27 cellular contexts compared by ENCODE assay signal in genomic region chr18:56723706-56724105, GRCh38.
"Had no signal": no experiment of that assay in that cellular context is flagged by ENCODE, and none has a peak within 500 bp of the region (broad histone marks: within the 10 kb centered on the region; RNA-seq: fewer than 3 reads in every experiment).

No MANE protein-coding gene starts in this region.

- H3K4me3 Mint-ChIP-seq: immature natural killer cell, mesothelial cell of epicardium, naive B cell had no signal

- FAIRE-seq: colon, endometrium had no signal

- H3K27me3 Mint-ChIP-seq: naive B cell had no signal

- H3K4me1 Mint-ChIP-seq: immature natural killer cell, mesothelial cell of epicardium had no signal

- DNase-seq: dermis blood vessel endothelial cell; dorsolateral prefrontal cortex; effector CD4-positive, alpha-beta T cell; effector memory CD4-positive, alpha-beta T cell; erythroblast; esophagus squamous epithelium; foreskin fibroblast; foreskin melanocyte; heart left ventricle; hypothalamus; immature natural killer cell; islet precursor cell; left cardiac atrium; left lung; left ventricle myocardium superior; lower lobe of right lung; mesenchymal stem cell; mucosa of descending colon; naive B cell had no signal

- H3K4me3 ChIP-seq: coronary artery, dorsolateral prefrontal cortex, esophagus squamous epithelium, gastroesophageal sphincter, heart left ventricle, hepatocyte, left lung, lower lobe of right lung, mucosa of descending colon had no signal

- H3K9me3 ChIP-seq: esophagus squamous epithelium, gastroesophageal sphincter, lower lobe of right lung, mucosa of descending colon had no signal

- H3K4me1 ChIP-seq: esophagus squamous epithelium, gastroesophageal sphincter, heart left ventricle, left lung, lower lobe of right lung had no signal

- H3K27ac ChIP-seq: coronary artery, dorsolateral prefrontal cortex, epithelial cell of prostate, esophagus squamous epithelium, gastroesophageal sphincter, heart left ventricle, hepatocyte, left lung, lower lobe of right lung had no signal

- ATAC-seq: esophagus mucosa, gastroesophageal sphincter, heart left ventricle, left cardiac atrium, left lung, left ventricle myocardium superior, lower lobe of right lung, mucosa of descending colon had no signal

- H3K9me3 Mint-ChIP-seq: immature natural killer cell had no signal

- H3K27me3 ChIP-seq: dorsolateral prefrontal cortex, esophagus squamous epithelium, gastroesophageal sphincter, heart left ventricle, hepatocyte, left lung had no signal

- H3K27ac Mint-ChIP-seq: mesothelial cell of epicardium had no signal
